ENCODE assay signal across 11 cellular contexts in the genomic region with DNA sequence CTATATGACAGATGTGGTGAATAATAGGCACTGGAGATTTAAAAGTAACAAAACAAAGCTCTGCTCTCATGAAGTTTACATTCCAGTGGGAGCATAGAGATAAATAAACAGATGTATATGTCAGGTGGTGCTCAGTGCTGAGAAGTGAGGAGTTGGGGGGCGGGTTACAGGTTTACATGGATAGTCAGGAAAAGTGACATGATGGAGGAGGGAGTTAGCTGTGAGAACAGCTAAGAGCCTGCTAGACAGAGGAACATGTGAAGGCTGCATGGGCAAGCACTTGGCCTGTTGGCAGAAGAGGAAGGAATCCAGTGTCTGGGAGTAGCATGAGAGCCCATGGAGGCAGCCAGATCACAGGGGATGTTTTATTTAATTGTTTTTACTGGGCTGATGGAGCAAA. TPM values are rescaled to one million over a fixed set of nuclear protein-coding genes. Genes with fewer than 3 reads are reported as not detected.
DNase-seq lines count a peak whose midpoint lies in the region; ATAC-seq, FAIRE-seq and TF ChIP-seq lines count a peak whose summit lies in the region.
"Had no signal": no experiment of that assay in that cellular context is flagged by ENCODE, and none has a peak within 500 bp of the region (broad histone marks: within the 10 kb centered on the region; RNA-seq: fewer than 3 reads in every experiment).

No MANE protein-coding gene starts in this region.

- H4K8ac ChIP-seq in H1 (ENCODE audit: extremely low read depth, insufficient read depth, low read length): no peak overlapping the region
- H4K8ac ChIP-seq in neuronal stem cell (ENCODE audit: low read depth, low read length): no peak overlapping the region

- H3K23me2 ChIP-seq in H1 (ENCODE audit: low read depth, low read length): peaks cover 5% of the 10 kb centered on the region; the same call in 1 of the 2 replicates

- no peaks in the 10 kb centered on the region for H3K9me2 ChIP-seq in OCI-LY1 (ENCODE audit: low read depth, low read length)

- H2BK20ac ChIP-seq in H1 (ENCODE audit: low read length): no peak overlapping the region

- H3K18ac ChIP-seq in H1 (ENCODE audit: extremely low read depth, low read length): no peak overlapping the region
- H3K18ac ChIP-seq in neuronal stem cell (ENCODE audit: low read length): no peak overlapping the region

- no peak overlapping the region for H3K14ac ChIP-seq in H1 (ENCODE audit: insufficient read length)
- no peak overlapping the region for H3K14ac ChIP-seq in neuronal stem cell (ENCODE audit: low read length)

- WGBS in H1 (ENCODE audit: extremely low coverage in 1 of 2, insufficient coverage in 1 of 2, insufficient read length in 1 of 2, insufficient replicate concordance in 2 of 2, low coverage in 1 of 2, low lambda C conversion rate in 2 of 2, missing lambda C conversion rate in 1 of 2), 2 experiments: 67% methylated on average over 1 of the region's 1 CpG; no CpG with 5 or more reads in 1 of the 2 experiments
- WGBS in neuronal stem cell (ENCODE audit: extremely low coverage in 2 of 2, insufficient read length in 2 of 2, insufficient replicate concordance in 1 of 2), 2 donors: no CpG with 5 or more reads among the region's 1 CpG

- H4K20me1 ChIP-seq in OCI-LY1 (ENCODE audit: insufficient read depth, low read length) (no peaks in the 10 kb centered on the region), H1 (replicated peaks in 1 of 2; ENCODE audit: control insufficient read depth in 1 of 2, insufficient read depth in 2 of 2, low read length in 2 of 2) (no peaks in the 10 kb centered on the region)

- H3K4ac ChIP-seq in H1 (replicated peaks; ENCODE audit: insufficient read length, low read depth, low read length) (peak overlapping the region; percentile 53), neuronal stem cell (ENCODE audit: low read length) (no peak overlapping the region)

- H2AK5ac ChIP-seq in H1 (ENCODE audit: low read depth, low read length): no peak overlapping the region
- no peak overlapping the region for H2AK5ac ChIP-seq in neuronal stem cell (ENCODE audit: low read depth, low read length)

- no peak for TF ChIP-seq EP300 in H1 (IDR thresholded peaks at IDR 0.05; ENCODE audit: borderline replicate concordance in 1 of 2, low read depth in 2 of 2, low read length in 2 of 2)

- peaks cover 16 to 38% (median 29%) of the 10 kb centered on the region in 4 donors for H3K4me1 Mint-ChIP-seq in CD4-positive, CD25-positive, alpha-beta regulatory T cell

- H3F3A ChIP-seq in OCI-LY1 (ENCODE audit: insufficient read depth, low read length): no peaks in the 10 kb centered on the region

- FAIRE-seq in H1 (lab: Jason Lieb, UNC): no peak

- H3K9me3 Mint-ChIP-seq in CD4-positive, CD25-positive, alpha-beta regulatory T cell: peaks cover 0 to 2% (median 0%) of the 10 kb centered on the region in 7 donors

- H3K9ac ChIP-seq in OCI-LY1 (ENCODE audit: low read length) (no peak overlapping the region; the same call in 1 of the 2 replicates), H1 (replicated peaks in 1 of 4; ENCODE audit: extremely low read depth in 1 of 4, low read depth in 3 of 4, low read length in 3 of 4) (no peak overlapping the region), neuronal stem cell (ENCODE audit: low read depth, low read length, poor library complexity) (no peak overlapping the region)

- peak overlapping the region in 2 of 3 donors; percentile 3 to 5 for H3K27ac Mint-ChIP-seq in CD4-positive, CD25-positive, alpha-beta regulatory T cell

- no peak overlapping the region for H3K23ac ChIP-seq in H1 (ENCODE audit: insufficient read length)
- no peak overlapping the region for H3K23ac ChIP-seq in neuronal stem cell (ENCODE audit: low read depth, low read length, poor library complexity)

- TF ChIP-seq POLR2A in H1 (IDR thresholded peaks at IDR 0.05; ENCODE audit: control extremely low read depth in 1 of 2, low read depth in 2 of 2, low read length in 2 of 2): no peak

- TF ChIP-seq CTCF in OCI-LY1 (IDR thresholded peaks at IDR 0.05; ENCODE audit: low read length): no peak
- TF ChIP-seq CTCF in H1 (IDR thresholded peaks at IDR 0.05; ENCODE audit: control extremely low read depth in 1 of 3, insufficient read depth in 1 of 3, low read depth in 1 of 3, low read length in 3 of 3): no peak

- H3K79me1 ChIP-seq in H1 (ENCODE audit: low read depth, low read length): no peaks in the 10 kb centered on the region
- H3K79me1 ChIP-seq in neuronal stem cell (ENCODE audit: low read depth, low read length): no peaks in the 10 kb centered on the region

- no peaks in the 10 kb centered on the region for H3K9me3 ChIP-seq in CD4-positive, CD25-positive, alpha-beta regulatory T cell (ENCODE audit: control insufficient read depth in 2 of 2, low read length in 2 of 2)
- H3K9me3 ChIP-seq in OCI-LY1 (ENCODE audit: low read length) (no peaks in the 10 kb centered on the region), H1 (ENCODE audit: insufficient read depth in 2 of 2, low read depth in 1 of 2, low read length in 1 of 2) (no peaks in the 10 kb centered on the region), neuronal stem cell (replicated peaks in 1 of 2; ENCODE audit: control insufficient read depth in 2 of 2, insufficient read depth in 1 of 2, low read depth in 1 of 2, low read length in 2 of 2) (no peaks in the 10 kb centered on the region)

- peaks cover 21% of the 10 kb centered on the region for H3K79me2 ChIP-seq in OCI-LY1 (ENCODE audit: insufficient read depth, low read length)
- peaks cover 0 to 9% of the 10 kb centered on the region in 2 experiments; a peak in 2 of 4 replicates for H3K79me2 ChIP-seq in H1 (ENCODE audit: control insufficient read depth in 1 of 2, insufficient read depth in 2 of 2, low read length in 2 of 2)

- POLR2A ChIA-PET in H1 (lab: Charles Lee; ENCODE audit: partially characterized antibody): no interaction called here

- no peak overlapping the region for H3K27ac ChIP-seq in CD4-positive, CD25-positive, alpha-beta regulatory T cell (ENCODE audit: insufficient read depth, low read length, poor library complexity, severe bottlenecking)
- H3K27ac ChIP-seq in OCI-LY1 (ENCODE audit: low read depth, low read length, poor library complexity, severe bottlenecking): peak overlapping the region; percentile 95
- no peak overlapping the region for H3K27ac ChIP-seq in H1 (ENCODE audit: low read depth, low read length)
- H3K27ac ChIP-seq in neuronal stem cell (replicated peaks; ENCODE audit: low read length): no peak overlapping the region

- H3K4me3 ChIP-seq in CD4-positive, CD25-positive, alpha-beta regulatory T cell (ENCODE audit: low read depth, low read length): no peak overlapping the region
- H3K4me3 ChIP-seq in OCI-LY1 (ENCODE audit: low read depth, low read length, poor library complexity, severe bottlenecking) (no peak overlapping the region), H1 (ENCODE audit: extremely low read depth in 1 of 4, insufficient read depth in 2 of 4, low read depth in 3 of 4, low read length in 4 of 4) (no peak overlapping the region), neuronal stem cell (ENCODE audit: low read length in 2 of 2) (no peak overlapping the region)

- H3K27me3 ChIP-seq in CD4-positive, CD25-positive, alpha-beta regulatory T cell (ENCODE audit: control insufficient read depth, insufficient read depth, low read length): no peaks in the 10 kb centered on the region
- H3K27me3 ChIP-seq in OCI-LY1 (ENCODE audit: insufficient read depth, low read length) (no peaks in the 10 kb centered on the region), H1 (replicated peaks in 1 of 4; ENCODE audit: control insufficient read depth in 3 of 4, extremely low read depth in 1 of 4, insufficient read depth in 3 of 4, low read length in 3 of 4) (no peaks in the 10 kb centered on the region), neuronal stem cell (ENCODE audit: control insufficient read depth in 3 of 3, insufficient read depth in 3 of 3, low read depth in 1 of 3, low read length in 3 of 3) (no peaks in the 10 kb centered on the region)

- H2BK5ac ChIP-seq in H1 (ENCODE audit: low read depth, low read length) (no peak overlapping the region), neuronal stem cell (ENCODE audit: low read length) (no peak overlapping the region)

- no peak overlapping the region for H3K56ac ChIP-seq in H1 (replicated peaks; ENCODE audit: insufficient read length, low read depth, low read length)

- no peak for ATAC-seq in CD4-positive, CD25-positive, alpha-beta regulatory T cell (ENCODE audit: low read depth in 2 of 2)
- ATAC-seq in HG03469 (IDR thresholded peaks at IDR 0.05; ENCODE audit: unreplicated experiment): no peak
- ATAC-seq in HG03565 (IDR thresholded peaks at IDR 0.05; ENCODE audit: unreplicated experiment): no peak
- ATAC-seq in GM21619 (IDR thresholded peaks at IDR 0.05; ENCODE audit: unreplicated experiment): no peak
- ATAC-seq: activated CD4-positive, alpha-beta T cell treated with anti-CD3 and anti-CD28 coated beads for 36 hours had no signal

- H3K27me3 Mint-ChIP-seq in CD4-positive, CD25-positive, alpha-beta regulatory T cell: no peaks in the 10 kb centered on the region
- H3K27me3 Mint-ChIP-seq: activated CD4-positive, alpha-beta T cell treated with anti-CD3 and anti-CD28 coated beads for 36 hours had no signal

- H4K91ac ChIP-seq in H1 (replicated peaks; ENCODE audit: insufficient read length, low read length) (no peak overlapping the region), neuronal stem cell (ENCODE audit: low read depth, low read length, poor library complexity) (no peak overlapping the region)

- H3K4me3 Mint-ChIP-seq in CD4-positive, CD25-positive, alpha-beta regulatory T cell: peak overlapping the region in 3 of 4 donors; percentile 21 to 90 (median 76)
- H3K4me3 Mint-ChIP-seq: activated CD4-positive, alpha-beta T cell treated with anti-CD3 and anti-CD28 coated beads for 36 hours had no signal

- H2BK12ac ChIP-seq in H1 (ENCODE audit: low read depth, low read length) (no peak overlapping the region), neuronal stem cell (ENCODE audit: low read length) (no peak overlapping the region)

- no peak overlapping the region; the same call in 1 of the 2 replicates for H3K4me2 ChIP-seq in OCI-LY1 (ENCODE audit: low read length)
- H3K4me2 ChIP-seq in H1 (ENCODE audit: insufficient read depth in 1 of 2, low read depth in 2 of 2, low read length in 2 of 2): no peak overlapping the region
- H3K4me2 ChIP-seq in neuronal stem cell (ENCODE audit: insufficient read depth, low read length, poor library complexity, severe bottlenecking): no peak overlapping the region

- no peaks in the 10 kb centered on the region for H3K36me3 Mint-ChIP-seq in CD4-positive, CD25-positive, alpha-beta regulatory T cell

- CTCF ChIA-PET in H1 (lab: Charles Lee; ENCODE audit: partially characterized antibody): interaction anchor here (0.6 to 1.6 kb wide), 6 partner anchors 12 to 182 kb away, joined by 3 to 5 read pairs (median 3); no protein-coding TSS in a partner anchor

- TF ChIP-seq RAD21 in H1 (IDR thresholded peaks at IDR 0.05 in 1 of 2, conservative IDR thresholded peaks at IDR 0.05 in 1 of 2; ENCODE audit: low read depth in 2 of 2, low read length in 2 of 2): no peak

- H3K4me1 ChIP-seq in CD4-positive, CD25-positive, alpha-beta regulatory T cell (ENCODE audit: control insufficient read depth, insufficient read depth, low read length, poor library complexity, severe bottlenecking): peaks cover 22% of the 10 kb centered on the region
- H3K4me1 ChIP-seq in OCI-LY1 (ENCODE audit: insufficient read depth, low read length, severe bottlenecking): peaks cover 64% of the 10 kb centered on the region
- H3K4me1 ChIP-seq in H1 (replicated peaks in 1 of 4; ENCODE audit: control insufficient read depth in 3 of 4, insufficient read depth in 4 of 4, low read length in 3 of 4): peaks cover 5 to 12% (median 8%) of the 10 kb centered on the region in 4 experiments
- H3K4me1 ChIP-seq in neuronal stem cell (ENCODE audit: control insufficient read depth in 2 of 2, insufficient read depth in 1 of 2, low read depth in 1 of 2, low read length in 2 of 2): peaks cover 5 to 14% of the 10 kb centered on the region in 2 donors

- DNase-seq in CD4-positive, CD25-positive, alpha-beta regulatory T cell: no peak
- no peak for DNase-seq in H1 (ENCODE audit: low read depth in 1 of 2, low spot score in 2 of 2)
- DNase-seq in neuronal stem cell (ENCODE audit: low spot score): no peak
- no peak for DNase-seq in cortex of kidney (lab: John Stamatoyannopoulos, UW)
- DNase-seq: activated CD4-positive, alpha-beta T cell treated with anti-CD3 and anti-CD28 coated beads for 36 hours; DMS 273 treated with DMSO at 0.1 percent for 48 hours; NCI-H2029 treated with DMSO at 0.1 percent for 48 hours had no signal

- H3K36me3 ChIP-seq in CD4-positive, CD25-positive, alpha-beta regulatory T cell (ENCODE audit: control insufficient read depth, insufficient read depth, low read length): no peaks in the 10 kb centered on the region
- no peaks in the 10 kb centered on the region for H3K36me3 ChIP-seq in OCI-LY1 (ENCODE audit: insufficient read depth, low read length)
- no peaks in the 10 kb centered on the region for H3K36me3 ChIP-seq in H1 (ENCODE audit: control insufficient read depth in 2 of 4, insufficient read depth in 4 of 4, low read length in 3 of 4)
- no peaks in the 10 kb centered on the region for H3K36me3 ChIP-seq in neuronal stem cell (replicated peaks in 1 of 2; ENCODE audit: control insufficient read depth in 2 of 2, insufficient read depth in 2 of 2, low read length in 2 of 2)

- H2BK15ac ChIP-seq in H1 (ENCODE audit: low read length): 0 out of 2 replicates have a peak overlapping the region, but pooled peaks have one; percentile 92
- no peak overlapping the region for H2BK15ac ChIP-seq in neuronal stem cell (ENCODE audit: low read length)

- H2BK120ac ChIP-seq in H1 (replicated peaks; ENCODE audit: low read depth, low read length): no peak overlapping the region
- H2BK120ac ChIP-seq in neuronal stem cell (ENCODE audit: low read depth, low read length): no peak overlapping the region

- no peak overlapping the region for H4K5ac ChIP-seq in H1 (ENCODE audit: insufficient read length, low read depth, low read length)

- H2AFZ ChIP-seq in OCI-LY1 (ENCODE audit: low read length) (no peak overlapping the region), H1 (ENCODE audit: low read length) (no peak overlapping the region), neuronal stem cell (ENCODE audit: low read length) (peak overlapping the region; percentile 63)

RNA-seq across cellular contexts. Expression of gene TMEM156, which starts 10.2 kb away (rescaled TPM):
- total RNA-seq in CD4-positive, CD25-positive, alpha-beta regulatory T cell: 14.2 TPM
- 10 to 100 TPM in 3 of 4 donors, 1 to 10 TPM in 1; 8.4 to 24.3 (median 22.8) TPM for polyA plus RNA-seq in CD4-positive, CD25-positive, alpha-beta regulatory T cell
- total RNA-seq in H1 (2021; fragmentation: NEBNext Ultra II Directional; extraction: Animal tissue kit (Norgen Biotek cat#: 25700)): not detected in 2 replicates
- not detected in 2 replicates for polyA plus RNA-seq in H1 (2011; rRNA removed)
- polyA plus RNA-seq in H1 (2011; cell fraction: cytosol; rRNA removed): not detected
- not detected for polyA plus RNA-seq in H1 (2011; cell fraction: nucleus; rRNA removed)
- not detected in 4 replicates for polyA plus RNA-seq in H1 (2012, experiment 1 of 2)
- not detected for polyA plus RNA-seq in H1 (2012, experiment 2 of 2)
- not detected for polyA plus RNA-seq in H1 (2013, experiment 1 of 2)
- polyA plus RNA-seq in H1 (2013, experiment 2 of 2): not detected
- not detected in 2 replicates for polyA minus RNA-seq in H1 (2011; rRNA and poly(A)+ RNA removed)
- not detected for polyA minus RNA-seq in H1 (2011; cell fraction: cytosol; rRNA and poly(A)+ RNA removed)
- not detected for polyA minus RNA-seq in H1 (2011; cell fraction: nucleus; rRNA and poly(A)+ RNA removed)
- not detected for polyA plus RNA-seq in neuronal stem cell (2013, experiment 1 of 2)
- polyA plus RNA-seq in neuronal stem cell (2013, experiment 2 of 2): not detected

RNA-seq across cellular contexts. Expression of gene KLHL5, which starts 19.7 kb away (rescaled TPM):
- 21.5 TPM for total RNA-seq in CD4-positive, CD25-positive, alpha-beta regulatory T cell
- 10 to 100 TPM in 1 of 4 donors, 1 to 10 TPM in 3; 6.8 to 10.6 (median 8.1) TPM for polyA plus RNA-seq in CD4-positive, CD25-positive, alpha-beta regulatory T cell
- 22.4 and 23.6 TPM in 2 replicates for total RNA-seq in H1 (2021; fragmentation: NEBNext Ultra II Directional; extraction: Animal tissue kit (Norgen Biotek cat#: 25700))
- polyA plus RNA-seq in H1 (2011; rRNA removed): 8.8 and 13.0 TPM in 2 replicates
- polyA plus RNA-seq in H1 (2011; cell fraction: cytosol; rRNA removed): 15.5 TPM
- polyA plus RNA-seq in H1 (2011; cell fraction: nucleus; rRNA removed): 12.6 TPM
- polyA plus RNA-seq in H1 (2012, experiment 1 of 2): 24.4 to 32.2 TPM (median 26.2 TPM) in 4 replicates
- polyA plus RNA-seq in H1 (2012, experiment 2 of 2): 2.4 TPM
- polyA plus RNA-seq in H1 (2013, experiment 1 of 2): 11.5 TPM
- polyA plus RNA-seq in H1 (2013, experiment 2 of 2): 10.5 TPM
- 38.4 and 54.9 TPM in 2 replicates for polyA minus RNA-seq in H1 (2011; rRNA and poly(A)+ RNA removed)
- polyA minus RNA-seq in H1 (2011; cell fraction: cytosol; rRNA and poly(A)+ RNA removed): 13.4 TPM
- polyA minus RNA-seq in H1 (2011; cell fraction: nucleus; rRNA and poly(A)+ RNA removed): 51.1 TPM
- polyA plus RNA-seq in neuronal stem cell (2013, experiment 1 of 2): 31.5 TPM
- polyA plus RNA-seq in neuronal stem cell (2013, experiment 2 of 2): 30.7 TPM

Comparison
In these comparisons a context has a peak if more than half of its experiments do, and no peak if none do; other contexts are left out.
1. RNA of gene TMEM156, which starts 10.2 kb away (total RNA-seq): 14.2 TPM in CD4-positive, CD25-positive, alpha-beta regulatory T cell (single experiment); not detected in H1; every median in the first group is over 10 times any median in the second.